8 cellular contexts compared by ENCODE assay signal in genomic region chr2:186485871-186486650, GRCh38. TPM values are rescaled to one million over a fixed set of nuclear protein-coding genes. Genes with fewer than 3 reads are reported as not detected.
DNase-seq lines count a peak whose midpoint lies in the region; ATAC-seq and TF ChIP-seq lines count a peak whose summit lies in the region.

ZC3H15 (plus strand) TSS chr2:186486260; CDS start chr2:186486383, 123 bp downstream.

- peaks cover 58% of the 10 kb centered on the region for H3K4me1 Mint-ChIP-seq in T-helper 2 cell treated with Interferon-gamma antibody and Interleukin-4, amounts not matched to agents 5 μg/mL and 100 μg/mL, for 36 hours (ENCODE audit: low read depth)

- DNase-seq in NCI-H1930 (lab: John Stamatoyannopoulos, UW): peak; percentile 93
- peak; percentile 96 for DNase-seq in T-helper 2 cell treated with Interferon-gamma antibody and Interleukin-4, amounts not matched to agents 5 μg/mL and 100 μg/mL, for 36 hours (ENCODE audit: low spot score)
- peak; percentile 90 to 98 for DNase-seq in ascending aorta (ENCODE audit: low spot score in 2 of 2)
- DNase-seq in right atrium auricular region (ENCODE audit: low spot score): peak; percentile 97
- DNase-seq in pulmonary artery endothelial cell (ENCODE audit: low read depth, low spot score): peak; percentile 92
- peak; percentile 95 to 96 for DNase-seq in uterus

- H3K27me3 ChIP-seq in ascending aorta: no peaks in the 10 kb centered on the region
- H3K27me3 ChIP-seq in right atrium auricular region: no peaks in the 10 kb centered on the region
- no peaks in the 10 kb centered on the region for H3K27me3 ChIP-seq in uterus

- H3K27ac ChIP-seq in ascending aorta: peak within 1 kb of the TSS; percentile 83 to 94
- H3K27ac ChIP-seq in right atrium auricular region: peak within 1 kb of the TSS; percentile 93 to 95
- H3K27ac ChIP-seq in uterus: peak within 1 kb of the TSS; percentile 85 to 90

- H3K36me3 ChIP-seq in ascending aorta (no peaks in the 10 kb centered on the region), right atrium auricular region (no peaks in the 10 kb centered on the region), uterus (no peaks in the 10 kb centered on the region)

- H3K36me3 Mint-ChIP-seq in T-helper 2 cell treated with Interferon-gamma antibody and Interleukin-4, amounts not matched to agents 5 μg/mL and 100 μg/mL, for 36 hours (ENCODE audit: low read depth): peaks cover 13% of the 10 kb centered on the region

- H3K9me3 ChIP-seq in ascending aorta: no peaks in the 10 kb centered on the region
- no peaks in the 10 kb centered on the region for H3K9me3 ChIP-seq in right atrium auricular region
- no peaks in the 10 kb centered on the region for H3K9me3 ChIP-seq in uterus

- ATAC-seq in GM18499 (IDR thresholded peaks at IDR 0.05; ENCODE audit: insufficient read depth, unreplicated experiment) (peak; percentile 70), HG02938 (IDR thresholded peaks at IDR 0.05; ENCODE audit: unreplicated experiment) (peak; percentile 75)

- TF ChIP-seq CTCF in ascending aorta (IDR thresholded peaks at IDR 0.05) (no peak), right atrium auricular region (IDR thresholded peaks at IDR 0.05) (no peak), uterus (IDR thresholded peaks at IDR 0.05) (peak in 2 of 4 experiments; percentile 24 to 29)

- peak within 1 kb of the TSS; percentile 99 for H3K27ac Mint-ChIP-seq in T-helper 2 cell treated with Interferon-gamma antibody and Interleukin-4, amounts not matched to agents 5 μg/mL and 100 μg/mL, for 36 hours

- peak; percentile 69 to 89 for TF ChIP-seq POLR2A in uterus (IDR thresholded peaks at IDR 0.05)

- H3K4me1 ChIP-seq in ascending aorta (peaks cover 9 to 30% of the 10 kb centered on the region in 2 donors), right atrium auricular region (peaks cover 0 to 46% of the 10 kb centered on the region in 2 donors), uterus (peaks cover 7 to 28% of the 10 kb centered on the region in 2 donors)

- H3K4me3 Mint-ChIP-seq in T-helper 2 cell treated with Interferon-gamma antibody and Interleukin-4, amounts not matched to agents 5 μg/mL and 100 μg/mL, for 36 hours: peak within 1 kb of the TSS; percentile 99

- intact Hi-C loops in ascending aorta (cut with DNase I) (loop anchor here (1.0 to 5.0 kb wide), 3 partner anchors 64 to 156 kb away; partner anchors contain the start of gene ITGAV), uterus (cut with DNase I; ENCODE audit: low total_unique reads) (no loop called here)

- peak within 1 kb of the TSS; percentile 67 to 87 for H3K4me3 ChIP-seq in ascending aorta
- peak within 1 kb of the TSS; percentile 69 to 80 for H3K4me3 ChIP-seq in right atrium auricular region
- H3K4me3 ChIP-seq in uterus: peak within 1 kb of the TSS; percentile 92 to 96

- H3K9me3 Mint-ChIP-seq in T-helper 2 cell treated with Interferon-gamma antibody and Interleukin-4, amounts not matched to agents 5 μg/mL and 100 μg/mL, for 36 hours: no peaks in the 10 kb centered on the region

- H3K27me3 Mint-ChIP-seq in T-helper 2 cell treated with Interferon-gamma antibody and Interleukin-4, amounts not matched to agents 5 μg/mL and 100 μg/mL, for 36 hours (ENCODE audit: low read depth): no peaks in the 10 kb centered on the region

RNA-seq across cellular contexts. Expression of gene ZC3H15, which starts in this region (rescaled TPM):
- 17.5 TPM for total RNA-seq in ascending aorta
- 10 to 100 TPM; 38.3 to 41.6 TPM for total RNA-seq in right atrium auricular region
- 67.7 and 103 TPM in 2 replicates for total RNA-seq in pulmonary artery endothelial cell
- total RNA-seq in uterus: 10 to 100 TPM; 28.2 to 82.1 (median 49.5) TPM

Comparison
In these comparisons a context has a peak if more than half of its experiments do, and no peak if none do; other contexts are left out.
1. Peak in every context shown above with its lines: DNase-seq, ATAC-seq, H3K4me3 ChIP-seq and H3K27ac ChIP-seq.